10 cellular contexts compared by ENCODE assay signal in genomic region chr17:67574658-67575293, GRCh38.
A peak's percentile ranks its signal among the peaks of the same experiment; 100 is the strongest.
DNase-seq lines count a peak whose midpoint lies in the region; ATAC-seq, FAIRE-seq and TF ChIP-seq lines count a peak whose summit lies in the region.
"Had no signal": no experiment of that assay in that cellular context is flagged by ENCODE, and none has a peak within 500 bp of the region (broad histone marks: within the 10 kb centered on the region; RNA-seq: fewer than 3 reads in every experiment).

No MANE protein-coding gene starts in this region.

- in situ Hi-C loops in GM12878 (cut with MboI), result loop anchor here (10.0 kb wide), 1 partner anchor 860 kb away; no protein-coding TSS in a partner anchor

- peak; percentile 69 to 85; a peak in 2 of 4 replicates for TF ChIP-seq EP300 in GM12878 (IDR thresholded peaks at IDR 0.05; ENCODE audit: borderline replicate concordance in 1 of 2, control insufficient read depth in 1 of 2, low read depth in 2 of 2, low read length in 2 of 2)

- no peaks in the 10 kb centered on the region for H4K20me1 ChIP-seq in GM12878 (ENCODE audit: control insufficient read depth, insufficient read depth)

- no peak for TF ChIP-seq CTCF in GM12864 (IDR thresholded peaks at IDR 0.05; ENCODE audit: low read depth, low read length, missing control alignments)
- TF ChIP-seq CTCF in GM12878 (IDR thresholded peaks at IDR 0.05 in 2 of 3, conservative IDR thresholded peaks at IDR 0.05 in 1 of 3; ENCODE audit: control insufficient read depth in 2 of 3, extremely low read depth in 1 of 3, insufficient read depth in 1 of 3, low read depth in 3 of 3, low read length in 3 of 3), result no peak
- TF ChIP-seq CTCF in CD4-positive, alpha-beta T cell (IDR thresholded peaks at IDR 0.05), result no peak

- peaks cover 14% of the 10 kb centered on the region for H3K4me1 Mint-ChIP-seq in CD4-positive, alpha-beta T cell (ENCODE audit: low read depth)

- H3K4me1 ChIP-seq in GM12878 (ENCODE audit: control insufficient read depth, insufficient read depth, low read length), result peaks cover 82% of the 10 kb centered on the region

- H3K27me3 Mint-ChIP-seq in CD4-positive, alpha-beta T cell, result no peaks in the 10 kb centered on the region

- no peak for TF ChIP-seq RAD21 in GM12878 (IDR thresholded peaks at IDR 0.05; ENCODE audit: insufficient read depth, low read depth, low read length)

- peak overlapping the region; percentile 46 for H2AFZ ChIP-seq in GM12878 (ENCODE audit: control insufficient read depth, low read depth, low read length)

- H3K9me3 ChIP-seq in GM12878 (replicated peaks; ENCODE audit: control insufficient read depth, insufficient read depth, low read length), result no peaks in the 10 kb centered on the region
- no peaks in the 10 kb centered on the region for H3K9me3 ChIP-seq in CD4-positive, alpha-beta T cell (ENCODE audit: control insufficient read depth, low read length)

- peak; percentile 42 for ATAC-seq in HG02938 (IDR thresholded peaks at IDR 0.05; ENCODE audit: unreplicated experiment)
- ATAC-seq in GM12878, result peak; percentile 49
- ATAC-seq in CD4-positive, alpha-beta T cell (ENCODE audit: poor library complexity), result no peak

- H3K36me3 Mint-ChIP-seq in CD4-positive, alpha-beta T cell (ENCODE audit: low read depth), result peaks cover 50% of the 10 kb centered on the region

- H3K4me3 Mint-ChIP-seq in CD4-positive, alpha-beta T cell, result no peak overlapping the region
- H3K4me3 Mint-ChIP-seq: nephron progenitor cell had no signal

- no peak for DNase-seq in GM12864 (ENCODE audit: low read depth)
- peak; percentile 80 for DNase-seq in GM12878 (ENCODE audit: low read depth, low spot score)
- no peak for DNase-seq in CD4-positive, alpha-beta T cell
- DNase-seq in central memory CD4-positive, alpha-beta T cell, result no peak
- no peak for DNase-seq in KG1 (lab: John Stamatoyannopoulos, UW)
- DNase-seq in HPDE6-E6E7 (ENCODE audit: extremely low spot score), result no peak

- no peak overlapping the region for H3K27ac Mint-ChIP-seq in CD4-positive, alpha-beta T cell
- H3K27ac Mint-ChIP-seq: nephron progenitor cell had no signal

- RAD21 ChIA-PET in GM12878 (lab: Charles Lee; ENCODE audit: unreplicated experiment), result interaction anchor here (0.6 to 7.3 kb wide), 17 partner anchors 12 to 199 kb away, joined by 3 to 80 read pairs (median 3); no protein-coding TSS in a partner anchor

- SMC1A ChIA-PET in GM12878 (lab: Charles Lee; ENCODE audit: uncharacterized antibody, unreplicated experiment), result interaction anchor here (0.7 to 14.9 kb wide), 15 partner anchors 13 to 199 kb away, joined by 3 to 156 read pairs (median 4); no protein-coding TSS in a partner anchor

- peak overlapping the region; percentile 88 for H3K27ac ChIP-seq in GM12878 (ENCODE audit: control insufficient read depth, insufficient read depth)
- H3K27ac ChIP-seq in CD4-positive, alpha-beta T cell (ENCODE audit: low read depth, low read length), result no peak overlapping the region
- H3K27ac ChIP-seq: C4-2B had no signal

- no peak for FAIRE-seq in GM12878 (lab: Jason Lieb, UNC)

- H3K9me3 Mint-ChIP-seq in CD4-positive, alpha-beta T cell, result no peaks in the 10 kb centered on the region
- H3K9me3 Mint-ChIP-seq: nephron progenitor cell had no signal

- peak overlapping the region; percentile 85 for H3K9ac ChIP-seq in GM12878 (ENCODE audit: control insufficient read depth, insufficient read depth, low read length)

- CTCF ChIA-PET in GM12878 (lab: Yijun Ruan, JAX), result interaction anchor here (0.6 to 7.4 kb wide), 14 partner anchors 16 to 200 kb away, joined by 3 to 47 read pairs (median 6); no protein-coding TSS in a partner anchor
- CTCF ChIA-PET in CD4-positive, alpha-beta T cell (lab: Charles Lee), result no interaction called here

- TF ChIP-seq POLR2A in GM19193 (IDR thresholded peaks at IDR 0.05; ENCODE audit: extremely low read depth, insufficient read depth, insufficient read length) (peak; percentile 51), GM12878 (IDR thresholded peaks at IDR 0.05; ENCODE audit: low read depth, low read length) (peak; percentile 77)

- H3K27me3 ChIP-seq in GM12878 (replicated peaks in 1 of 2; ENCODE audit: control insufficient read depth in 2 of 2, insufficient read depth in 2 of 2, low read length in 1 of 2), result no peaks in the 10 kb centered on the region
- no peaks in the 10 kb centered on the region for H3K27me3 ChIP-seq in CD4-positive, alpha-beta T cell (ENCODE audit: control insufficient read depth, insufficient read depth, low read length)

- peak overlapping the region; percentile 91 for H3K4me2 ChIP-seq in GM12878 (ENCODE audit: control insufficient read depth, insufficient read depth)

- intact Hi-C loops in GM12878 (cut with micrococcal nuclease; ENCODE audit: unreplicated experiment), result loop anchor here (1.0 to 10.0 kb wide), 8 partner anchors 54 to 860 kb away; partner anchors contain the start of genes NOL11 and PITPNC1
- intact Hi-C loops in CD4-positive, alpha-beta T cell (cut with DNase I, micrococcal nuclease), result no loop called here

- WGBS in GM12878 (ENCODE audit: insufficient coverage, insufficient replicate concordance, low lambda C conversion rate, missing lambda C conversion rate), result under 1% methylated on average over 13 of the region's 13 CpGs

- POLR2A ChIA-PET in GM12878 (lab: Charles Lee), result interaction anchor here (0.6 to 2.3 kb wide), 7 partner anchors 15 to 609 kb away, joined by 3 to 22 read pairs (median 3); no protein-coding TSS in a partner anchor
- POLR2A ChIA-PET in CD4-positive, alpha-beta T cell (lab: Charles Lee), result no interaction called here

- H3K4me3 ChIP-seq in GM12864 (ENCODE audit: low read depth, low read length), result peak overlapping the region; percentile 7; the same call in 1 of the 2 replicates
- peak overlapping the region; percentile 68 for H3K4me3 ChIP-seq in GM12878

- no peaks in the 10 kb centered on the region for H3K36me3 ChIP-seq in GM12878 (ENCODE audit: control insufficient read depth in 2 of 2, insufficient read depth in 2 of 2, low read length in 1 of 2)

- peaks cover 42% of the 10 kb centered on the region for H3K79me2 ChIP-seq in GM12878 (ENCODE audit: control insufficient read depth, insufficient read depth, low read length)

- BruUV-seq in GM12878 (replicated peaks; lab: Mats Ljungman, UMichigan), result no TSS peak

TF ChIP-seq in GM12878, 131 proteins besides CTCF, POLR2A, EP300 and RAD21 (continues in another document):
- TF ChIP-seq CUX1 (IDR thresholded peaks at IDR 0.05; ENCODE audit: insufficient replicate concordance, low read depth, low read length), result peak; percentile 47
- peak in 1 of 2 experiments; percentile 89; a peak in 2 of 3 replicates for TF ChIP-seq EGR1 (IDR thresholded peaks at IDR 0.05; ENCODE audit: borderline replicate concordance in 1 of 2, low read depth in 2 of 2, low read length in 2 of 2)
